In genomic region chr19:49682274-49682673, GRCh38 we compare ENCODE assay signal across 1 cellular context.
TF ChIP-seq lines count a peak whose summit lies in the region.

No MANE protein-coding gene starts in this region.

TF ChIP-seq in H1, 55 proteins besides CTCF, POLR2A, EP300 and RAD21:
- TF ChIP-seq RXRA (IDR thresholded peaks at IDR 0.05; ENCODE audit: insufficient read depth, low read depth, low read length) (no peak), POU5F1 (IDR thresholded peaks at IDR 0.05; ENCODE audit: low read depth, low read length) (no peak), NRF1 (IDR thresholded peaks at IDR 0.05; ENCODE audit: low read depth, low read length) (no peak), CHD7 (IDR thresholded peaks at IDR 0.05; ENCODE audit: insufficient replicate concordance, low read length) (no peak), HDAC2 (IDR thresholded peaks at IDR 0.05; ENCODE audit: borderline replicate concordance in 1 of 2, low read depth in 2 of 2, low read length in 2 of 2) (no peak), ZNF274 (IDR thresholded peaks at IDR 0.05; ENCODE audit: borderline replicate concordance, extremely low read depth, low read length) (no peak)
- TF ChIP-seq, protein P1, sequence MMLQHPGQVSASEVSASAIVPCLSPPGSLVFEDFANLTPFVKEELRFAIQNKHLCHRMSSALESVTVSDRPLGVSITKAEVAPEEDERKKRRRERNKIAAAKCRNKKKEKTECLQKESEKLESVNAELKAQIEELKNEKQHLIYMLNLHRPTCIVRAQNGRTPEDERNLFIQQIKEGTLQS (IDR thresholded peaks at IDR 0.05; ENCODE audit: insufficient read depth, low read depth, low read length), result no peak
